17 cellular contexts compared by ENCODE assay signal in the genomic region with DNA sequence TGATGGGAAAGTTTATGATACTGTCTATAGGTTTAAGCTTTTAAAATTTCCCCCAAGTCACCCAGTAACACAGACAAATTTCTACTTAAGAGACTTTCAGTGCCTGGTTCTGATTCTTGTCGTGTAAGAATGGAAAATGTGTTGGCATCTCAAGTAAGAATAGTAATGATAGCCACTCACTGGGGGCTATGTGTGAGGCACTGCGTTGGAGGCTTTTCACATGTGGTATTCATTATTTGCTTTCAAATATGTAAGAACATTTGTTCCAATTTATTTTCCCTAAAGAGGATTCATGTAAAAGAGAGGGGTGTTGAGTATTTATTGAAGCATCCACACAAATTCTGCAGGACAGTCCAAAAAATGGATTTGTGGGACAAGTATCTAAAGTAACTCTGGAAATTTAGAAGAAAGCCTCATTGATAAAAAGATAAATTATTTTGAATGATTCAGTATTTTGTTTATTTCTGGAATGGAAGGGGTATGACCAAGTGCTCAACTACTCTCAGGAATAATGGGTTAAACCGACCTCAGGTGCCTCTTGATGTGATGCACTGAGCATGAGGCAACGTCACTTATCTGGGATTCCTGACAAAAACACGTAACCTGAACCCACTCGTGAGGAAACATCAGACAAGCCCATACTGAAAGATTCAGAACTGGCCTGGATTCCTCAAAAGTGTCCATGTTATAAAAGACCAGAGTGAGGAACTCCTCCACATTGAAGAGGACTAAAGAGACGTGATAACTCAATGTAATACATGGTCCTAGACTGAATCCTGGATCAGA.
"Had no signal": no experiment of that assay in that cellular context is flagged by ENCODE, and none has a peak within 500 bp of the region (broad histone marks: within the 10 kb centered on the region; RNA-seq: fewer than 3 reads in every experiment).

No MANE protein-coding gene starts in this region.

- DNase-seq: activated B cell treated with CpG ODN at 0.5 μM for 24 hours; activated CD4-positive, alpha-beta T cell treated with anti-CD3 and anti-CD28 coated beads, Interleukin-2, amount 10 ng/mL, durations not matched to agents 24 days and 14 days; activated CD8-positive, alpha-beta memory T cell treated with anti-CD3 and anti-CD28 coated beads for 24 hours; activated naive CD4-positive, alpha-beta T cell treated with anti-CD3 and anti-CD28 coated beads for 36 hours; adrenal gland; caudate nucleus; dermis blood vessel endothelial cell; kidney; posterior cingulate gyrus; right cardiac atrium; spleen; stimulated activated CD4-positive, alpha-beta T cell treated with anti-CD3 and anti-CD28 coated beads, Interleukin-1b, Interleukin-23, amount 100 ng/mL, for 48 hours; tibial artery; uterus had no signal

- H3K9me3 ChIP-seq: adrenal gland, gastroesophageal sphincter, spleen, tibial artery, uterus had no signal

- H3K36me3 ChIP-seq: adrenal gland, spleen, uterus had no signal

- H3K4me3 ChIP-seq: adrenal gland, gastroesophageal sphincter, spleen, tibial artery, uterus had no signal

- H3K27ac ChIP-seq: adrenal gland, spleen, uterus had no signal

- H3K4me1 ChIP-seq: adrenal gland, spleen had no signal

- H3K27me3 ChIP-seq: adrenal gland, gastroesophageal sphincter, spleen, tibial artery, uterus had no signal

- ATAC-seq: activated T-helper 17 cell treated with anti-CD3 and anti-CD28 coated beads, Interleukin-2, amount 50 U/mL, for 72 hours; gastroesophageal sphincter; right cardiac atrium; stimulated activated memory B cell treated with anti-CD40 and anti-IgM and Interleukin-4, amounts not matched to agents 10 μg/mL and 1 μg/mL and 100 μg/mL, for 72 hours had no signal
